ENCODE assay signal across 1 cellular context in the genomic region with DNA sequence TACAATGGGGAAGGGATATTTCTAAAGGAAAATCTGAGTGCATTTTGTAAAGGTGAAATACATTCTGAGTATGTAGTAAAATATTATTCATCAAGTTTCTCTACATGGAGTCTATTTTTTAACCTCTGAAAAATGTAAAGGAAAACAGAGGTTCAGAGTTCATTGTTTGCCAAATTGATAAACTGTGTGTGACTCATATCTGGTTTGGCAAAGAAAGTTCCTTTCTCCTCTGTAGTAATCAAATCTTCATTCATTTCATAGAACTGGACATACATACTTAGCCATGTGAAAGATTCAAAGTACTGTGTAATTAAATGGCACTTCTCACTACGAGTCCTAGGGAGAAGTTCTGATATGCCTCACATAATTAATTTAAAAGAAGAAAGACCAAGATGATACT.
TF ChIP-seq lines count a peak whose summit lies in the region.

No MANE protein-coding gene starts in this region.

TF ChIP-seq in liver, 16 proteins besides CTCF, POLR2A, EP300 and RAD21 (continued from another document):
- TF ChIP-seq, protein P1, sequence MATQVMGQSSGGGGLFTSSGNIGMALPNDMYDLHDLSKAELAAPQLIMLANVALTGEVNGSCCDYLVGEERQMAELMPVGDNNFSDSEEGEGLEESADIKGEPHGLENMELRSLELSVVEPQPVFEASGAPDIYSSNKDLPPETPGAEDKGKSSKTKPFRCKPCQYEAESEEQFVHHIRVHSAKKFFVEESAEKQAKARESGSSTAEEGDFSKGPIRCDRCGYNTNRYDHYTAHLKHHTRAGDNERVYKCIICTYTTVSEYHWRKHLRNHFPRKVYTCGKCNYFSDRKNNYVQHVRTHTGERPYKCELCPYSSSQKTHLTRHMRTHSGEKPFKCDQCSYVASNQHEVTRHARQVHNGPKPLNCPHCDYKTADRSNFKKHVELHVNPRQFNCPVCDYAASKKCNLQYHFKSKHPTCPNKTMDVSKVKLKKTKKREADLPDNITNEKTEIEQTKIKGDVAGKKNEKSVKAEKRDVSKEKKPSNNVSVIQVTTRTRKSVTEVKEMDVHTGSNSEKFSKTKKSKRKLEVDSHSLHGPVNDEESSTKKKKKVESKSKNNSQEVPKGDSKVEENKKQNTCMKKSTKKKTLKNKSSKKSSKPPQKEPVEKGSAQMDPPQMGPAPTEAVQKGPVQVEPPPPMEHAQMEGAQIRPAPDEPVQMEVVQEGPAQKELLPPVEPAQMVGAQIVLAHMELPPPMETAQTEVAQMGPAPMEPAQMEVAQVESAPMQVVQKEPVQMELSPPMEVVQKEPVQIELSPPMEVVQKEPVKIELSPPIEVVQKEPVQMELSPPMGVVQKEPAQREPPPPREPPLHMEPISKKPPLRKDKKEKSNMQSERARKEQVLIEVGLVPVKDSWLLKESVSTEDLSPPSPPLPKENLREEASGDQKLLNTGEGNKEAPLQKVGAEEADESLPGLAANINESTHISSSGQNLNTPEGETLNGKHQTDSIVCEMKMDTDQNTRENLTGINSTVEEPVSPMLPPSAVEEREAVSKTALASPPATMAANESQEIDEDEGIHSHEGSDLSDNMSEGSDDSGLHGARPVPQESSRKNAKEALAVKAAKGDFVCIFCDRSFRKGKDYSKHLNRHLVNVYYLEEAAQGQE (IDR thresholded peaks at IDR 0.05) = no peak
- TF ChIP-seq HNF4A (conservative IDR thresholded peaks at IDR 0.05) (peak in 1 of 2 donors; percentile 13), HNF4G (IDR thresholded peaks at IDR 0.05) (no peak), YY1 (IDR thresholded peaks at IDR 0.05) (peak; percentile 6), JUND (IDR thresholded peaks at IDR 0.05) (peak in 1 of 2 donors; percentile 19), EGR1 (IDR thresholded peaks at IDR 0.05; ENCODE audit: low read depth in 2 of 2) (no peak), GABPA (IDR thresholded peaks at IDR 0.05 in 1 of 2, conservative IDR thresholded peaks at IDR 0.05 in 1 of 2) (no peak)
TF ChIP-seq in liver: peak in this region for 3.
